Comparison of ENCODE assay signal across 1 cellular context in genomic region chr10:21334891-21335696, GRCh38.
TF ChIP-seq lines count a peak whose summit lies in the region.

No MANE protein-coding gene starts in this region.

TF ChIP-seq in SK-N-SH, 30 proteins besides CTCF, POLR2A, EP300 and RAD21 (continued from another document):
- TF ChIP-seq YY1 (IDR thresholded peaks at IDR 0.05; ENCODE audit: low read depth) = no peak
- no peak for TF ChIP-seq ELF1 (IDR thresholded peaks at IDR 0.05)
- peak; percentile 96 for TF ChIP-seq TCF12 (IDR thresholded peaks at IDR 0.05)
- TF ChIP-seq FOXJ3 (CRISPR knock-in tag; IDR thresholded peaks at IDR 0.05) = no peak
- peak; percentile 68 for TF ChIP-seq SIN3A (IDR thresholded peaks at IDR 0.05; ENCODE audit: borderline replicate concordance, low read depth, low read length)
- TF ChIP-seq PBX3 (IDR thresholded peaks at IDR 0.05) = peak; percentile 91
- TF ChIP-seq NRF1 (IDR thresholded peaks at IDR 0.05; ENCODE audit: low read depth, low read length) = no peak
- peak; percentile 98 for TF ChIP-seq NFIC (IDR thresholded peaks at IDR 0.05; ENCODE audit: borderline replicate concordance)
- TF ChIP-seq FOSL2 (IDR thresholded peaks at IDR 0.05; ENCODE audit: borderline replicate concordance, low read depth) = peak; percentile 94
